In the genomic region with DNA sequence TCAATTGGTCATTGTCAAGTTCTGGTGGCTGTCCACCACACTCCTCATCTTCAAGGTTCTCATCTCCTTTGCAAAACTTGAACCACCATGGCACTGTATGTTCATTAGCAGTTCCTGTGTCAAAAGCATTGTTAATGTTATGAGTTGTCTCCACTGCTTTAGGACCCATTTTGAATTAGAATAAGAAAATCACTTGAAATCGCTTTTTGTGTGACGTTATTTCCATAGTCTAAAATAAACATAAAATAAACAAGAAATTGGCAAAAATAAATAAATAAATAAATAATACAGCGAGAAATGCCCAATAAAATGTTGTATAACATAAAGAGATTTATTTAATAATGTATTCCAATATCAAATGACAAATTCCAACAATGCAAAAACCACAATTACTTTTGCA, we compare ENCODE assay signal across 36 cellular contexts.
"Had no signal": no experiment of that assay in that cellular context is flagged by ENCODE, and none has a peak within 500 bp of the region (broad histone marks: within the 10 kb centered on the region; RNA-seq: fewer than 3 reads in every experiment).

No MANE protein-coding gene starts in this region.

- H3K36me3 ChIP-seq: MG63 had no signal

- H3K27me3 ChIP-seq: MG63 had no signal

- H3K9me3 ChIP-seq: MG63 had no signal

- DNase-seq: Karpas-422, Kasumi-1, MG63, MM.1S, MV-4-11, NCI-H1048, NCI-H1092, NCI-H1092 treated with DMSO at 0.1 percent for 48 hours, NCI-H1105, NCI-H1105 treated with DMSO at 0.1 percent for 48 hours, NCI-H1417, NCI-H1417 treated with DMSO at 0.1 percent for 48 hours, NCI-H1436, NCI-H1436 treated with DMSO at 0.1 percent for 48 hours, NCI-H146, NCI-H1694, NCI-H1694 treated with DMSO at 0.1 percent for 48 hours, NCI-H187, NCI-H187 treated with DMSO at 0.1 percent for 48 hours, NCI-H1930, NCI-H2029, NCI-H2029 treated with DMSO at 0.1 percent for 48 hours, NCI-H2081, NCI-H2081 treated with DMSO at 0.1 percent for 48 hours, NCI-H2107, NCI-H2171, NCI-H2171 treated with DMSO at 0.1 percent for 48 hours, NCI-H2227 treated with DMSO at 0.1 percent for 48 hours, NCI-H226, NCI-H345, NCI-H446, NCI-H446 treated with DMSO at 0.1 percent for 48 hours, NCI-H510A, NCI-H510A treated with DMSO at 0.1 percent for 48 hours, NCI-H524, NCI-H524 treated with DMSO at 0.1 percent for 48 hours had no signal

- H3K4me3 ChIP-seq: MG63 had no signal
